9 cellular contexts compared by ENCODE assay signal in genomic region chr1:27349784-27350672, GRCh38. TPM values are rescaled to one million over a fixed set of nuclear protein-coding genes. Genes with fewer than 3 reads are reported as not detected.
DNase-seq lines count a peak whose midpoint lies in the region; ATAC-seq and TF ChIP-seq lines count a peak whose summit lies in the region.
"Had no signal": no experiment of that assay in that cellular context is flagged by ENCODE, and none has a peak within 500 bp of the region (broad histone marks: within the 10 kb centered on the region; RNA-seq: fewer than 3 reads in every experiment).

No MANE protein-coding gene starts in this region.

- peaks cover 26 to 71% (median 36%) of the 10 kb centered on the region in 3 donors for H3K4me1 ChIP-seq in esophagus squamous epithelium
- peaks cover 0 to 7% of the 10 kb centered on the region in 2 donors for H3K4me1 ChIP-seq in naive thymus-derived CD4-positive, alpha-beta T cell (ENCODE audit: control insufficient read depth in 2 of 2, insufficient read depth in 2 of 2, low read length in 2 of 2)

- intact Hi-C loops in esophagus squamous epithelium (cut with DNase I), result no loop called here
- intact Hi-C loops in naive thymus-derived CD4-positive, alpha-beta T cell (cut with micrococcal nuclease), result loop anchor here in 1 of 2 donors (1.0 kb wide), 1 partner anchor 9 kb away; no protein-coding TSS in a partner anchor

- peak overlapping the region; percentile 74 to 98 (median 80) for H3K27ac ChIP-seq in esophagus squamous epithelium
- peak overlapping the region; percentile 70 for H3K27ac ChIP-seq in naive thymus-derived CD4-positive, alpha-beta T cell (ENCODE audit: low read depth, low read length)

- POLR2A ChIA-PET in naive thymus-derived CD4-positive, alpha-beta T cell (lab: Charles Lee), result interaction anchor here (0.7 to 1.3 kb wide), 4 partner anchors 9 to 27 kb away, joined by 3 to 5 read pairs (median 3); partner anchors contain the start of gene SYTL1

- 42 to 43% methylated on average over 6 to 43 of the region's 84 CpGs for WGBS in esophagus squamous epithelium, 2 donors

- H3K27me3 ChIP-seq in esophagus squamous epithelium, result peaks cover 0 to 5% (median 0%) of the 10 kb centered on the region in 4 donors
- H3K27me3 ChIP-seq in naive thymus-derived CD4-positive, alpha-beta T cell (ENCODE audit: control insufficient read depth in 2 of 2, insufficient read depth in 2 of 2, low read length in 2 of 2), result no peaks in the 10 kb centered on the region
- H3K27me3 ChIP-seq: BLaER1 had no signal

- peaks cover 5 to 28% (median 23%) of the 10 kb centered on the region in 7 donors for H3K4me1 Mint-ChIP-seq in naive thymus-derived CD4-positive, alpha-beta T cell

- H3K4me3 Mint-ChIP-seq in naive thymus-derived CD4-positive, alpha-beta T cell, result peak overlapping the region in 1 of 10 donors; percentile 69

- peak in 1 of 4 donors; percentile 13 for TF ChIP-seq POLR2A in esophagus squamous epithelium (IDR thresholded peaks at IDR 0.05)

- no peaks in the 10 kb centered on the region for H3K9me3 Mint-ChIP-seq in naive thymus-derived CD4-positive, alpha-beta T cell

- peak in 1 of 6 experiments; percentile 1 for TF ChIP-seq CTCF in esophagus squamous epithelium (IDR thresholded peaks at IDR 0.05)

- peak; percentile 79 for ATAC-seq in naive thymus-derived CD4-positive, alpha-beta T cell
- no peak for ATAC-seq in HG02973 (IDR thresholded peaks at IDR 0.05; ENCODE audit: unreplicated experiment)

- H3K4me3 ChIP-seq in esophagus squamous epithelium, result peak overlapping the region; percentile 19 to 66 (median 42)
- no peak overlapping the region for H3K4me3 ChIP-seq in naive thymus-derived CD4-positive, alpha-beta T cell (ENCODE audit: low read length)
- H3K4me3 ChIP-seq: BLaER1 had no signal

- no peaks in the 10 kb centered on the region for H3K9me3 ChIP-seq in esophagus squamous epithelium
- no peaks in the 10 kb centered on the region for H3K9me3 ChIP-seq in naive thymus-derived CD4-positive, alpha-beta T cell (ENCODE audit: control insufficient read depth in 2 of 3, low read length in 3 of 3)
- H3K9me3 ChIP-seq: BLaER1 had no signal

- H3K36me3 Mint-ChIP-seq in naive thymus-derived CD4-positive, alpha-beta T cell, result peaks cover 4 to 14% (median 6%) of the 10 kb centered on the region in 5 donors

- CTCF ChIA-PET in naive thymus-derived CD4-positive, alpha-beta T cell (lab: Charles Lee), result interaction anchor here (1.7 kb wide), 1 partner anchor 18 kb away, joined by 8 read pairs; no protein-coding TSS in a partner anchor

- H3K27ac Mint-ChIP-seq in naive thymus-derived CD4-positive, alpha-beta T cell, result no peak overlapping the region

- no peaks in the 10 kb centered on the region for H3K27me3 Mint-ChIP-seq in naive thymus-derived CD4-positive, alpha-beta T cell

- peaks cover 2 to 65% (median 6%) of the 10 kb centered on the region in 3 donors for H3K36me3 ChIP-seq in esophagus squamous epithelium
- peaks cover 0 to 49% (median 8%) of the 10 kb centered on the region in 3 experiments for H3K36me3 ChIP-seq in naive thymus-derived CD4-positive, alpha-beta T cell (ENCODE audit: control insufficient read depth in 2 of 3, insufficient read depth in 3 of 3, low read length in 3 of 3)

- DNase-seq in NCI-H1436 (lab: John Stamatoyannopoulos, UW) (peak; percentile 56), NCI-H1436 treated with DMSO at 0.1 percent for 48 hours (lab: John Stamatoyannopoulos, UW) (no peak), esophagus squamous epithelium (lab: John Stamatoyannopoulos, UW) (no peak), pons (ENCODE audit: low spot score) (no peak), NOMO-1 treated with DMSO at 0.1 percent for 48 hours (lab: John Stamatoyannopoulos, UW; ENCODE audit: unreplicated experiment) (no peak)
- no peak for DNase-seq in naive thymus-derived CD4-positive, alpha-beta T cell

TF ChIP-seq in PFSK-1, 5 proteins besides CTCF, POLR2A, EP300 and RAD21:
- no peak for TF ChIP-seq POLR2AphosphoS5 (IDR thresholded peaks at IDR 0.05; ENCODE audit: low read depth, low read length)
- no peak for TF ChIP-seq SIN3A (IDR thresholded peaks at IDR 0.05; ENCODE audit: borderline replicate concordance, insufficient read depth, low read length)
- TF ChIP-seq FOXP2 (optimal IDR thresholded peaks at IDR 0.05; ENCODE audit: borderline replicate concordance, extremely low read depth, extremely low read length, insufficient read depth), result peak; percentile 64
- TF ChIP-seq TAF1 (IDR thresholded peaks at IDR 0.05; ENCODE audit: borderline replicate concordance, insufficient read depth, low read length), result no peak
- no peak for TF ChIP-seq REST (IDR thresholded peaks at IDR 0.05; ENCODE audit: insufficient read depth in 1 of 2, low read depth in 2 of 2, low read length in 2 of 2)

RNA-seq across cellular contexts. Expression of gene SYTL1, which starts 8.2 kb away (rescaled TPM):
- polyA plus RNA-seq in PFSK-1 (2012; ENCODE audit: insufficient read length, low read depth), result 10.7 TPM
- total RNA-seq in esophagus squamous epithelium, result 100 to 1,000 TPM in 3 of 4 donors, 10 to 100 TPM in 1; 74.7 to 182 (median 125) TPM
- 100 to 1,000 TPM; 107 to 172 (median 136) TPM for total RNA-seq in naive thymus-derived CD4-positive, alpha-beta T cell
- polyA plus RNA-seq in naive thymus-derived CD4-positive, alpha-beta T cell, result 100 to 1,000 TPM in 1 of 2 donors, 10 to 100 TPM in 1; 93.0 to 105 TPM

RNA-seq across cellular contexts. Expression of gene MAP3K6, which starts 16.7 kb away (rescaled TPM):
- polyA plus RNA-seq in PFSK-1 (2012; ENCODE audit: insufficient read length, low read depth), result 31.4 TPM
- 100 to 1,000 TPM in 1 of 4 donors, 10 to 100 TPM in 3; 72.3 to 121 (median 76.9) TPM for total RNA-seq in esophagus squamous epithelium
- 10 to 100 TPM; 13.0 to 17.0 (median 15.2) TPM for total RNA-seq in naive thymus-derived CD4-positive, alpha-beta T cell
- polyA plus RNA-seq in naive thymus-derived CD4-positive, alpha-beta T cell, result 1 to 10 TPM; 5.9 to 6.6 TPM

RNA-seq across cellular contexts. Expression of gene FCN3, which starts 24.6 kb away (rescaled TPM):
- polyA plus RNA-seq in PFSK-1 (2012; ENCODE audit: insufficient read length, low read depth), result not detected
- total RNA-seq in esophagus squamous epithelium, result 1 to 10 TPM; 3.0 to 4.7 (median 4.3) TPM
- total RNA-seq in naive thymus-derived CD4-positive, alpha-beta T cell, result not detected
- polyA plus RNA-seq in naive thymus-derived CD4-positive, alpha-beta T cell, result not detected

RNA-seq across cellular contexts. Expression of gene TMEM222, which starts 28.1 kb away (rescaled TPM):
- 61.8 TPM for polyA plus RNA-seq in PFSK-1 (2012; ENCODE audit: insufficient read length, low read depth)
- 10 to 100 TPM; 20.0 to 33.0 (median 27.1) TPM for total RNA-seq in esophagus squamous epithelium
- 10 to 100 TPM; 23.7 to 44.0 (median 41.9) TPM for total RNA-seq in naive thymus-derived CD4-positive, alpha-beta T cell
- polyA plus RNA-seq in naive thymus-derived CD4-positive, alpha-beta T cell, result 10 to 100 TPM; 58.5 to 66.1 TPM

RNA-seq across cellular contexts. Expression of gene CD164L2, which starts 33.1 kb away (rescaled TPM):
- not detected for polyA plus RNA-seq in PFSK-1 (2012; ENCODE audit: insufficient read length, low read depth)
- total RNA-seq in esophagus squamous epithelium, result 10 to 100 TPM in 1 of 4 donors, 1 to 10 TPM in 3; 4.8 to 15.4 (median 6.5) TPM
- under 1 TPM in 1 of 5 experiments, not detected in 4; 0.24 TPM for total RNA-seq in naive thymus-derived CD4-positive, alpha-beta T cell
- polyA plus RNA-seq in naive thymus-derived CD4-positive, alpha-beta T cell, result not detected

Comparison
In these comparisons a context has a peak if more than half of its experiments do, and no peak if none do; other contexts are left out.
1. RNA of gene MAP3K6, which starts 16.7 kb away (total RNA-seq): 72.3 to 121 TPM in esophagus squamous epithelium; 13.0 to 17.0 TPM in naive thymus-derived CD4-positive, alpha-beta T cell; every median in the first group is over 4 times any median in the second.